Comparison of ENCODE assay signal across 18 cellular contexts in genomic region chr15:78016860-78017259, GRCh38.
DNase-seq lines count a peak whose midpoint lies in the region; ATAC-seq, FAIRE-seq and TF ChIP-seq lines count a peak whose summit lies in the region.
"Had no signal": no experiment of that assay in that cellular context is flagged by ENCODE, and none has a peak within 500 bp of the region (broad histone marks: within the 10 kb centered on the region; RNA-seq: fewer than 3 reads in every experiment).

No MANE protein-coding gene starts in this region.

- H3K36me3 ChIP-seq in body of pancreas (replicated peaks in 1 of 2; ENCODE audit: insufficient read depth in 1 of 2, low read depth in 2 of 2), result no peaks in the 10 kb centered on the region

- no peak overlapping the region for H3K4me3 Mint-ChIP-seq in activated naive CD4-positive, alpha-beta T cell treated with anti-CD3 and anti-CD28 coated beads, Interleukin-2, amount 50 U/mL, for 24 hours

- H3K4me1 ChIP-seq in body of pancreas, result peaks cover 82% of the 10 kb centered on the region
- H3K4me1 ChIP-seq: SJSA1 had no signal

- no peak for TF ChIP-seq CTCF in body of pancreas (IDR thresholded peaks at IDR 0.05)

- no peaks in the 10 kb centered on the region for H3K9me3 Mint-ChIP-seq in activated naive CD4-positive, alpha-beta T cell treated with anti-CD3 and anti-CD28 coated beads, Interleukin-2, amount 50 U/mL, for 24 hours
- H3K9me3 Mint-ChIP-seq in activated naive CD4-positive, alpha-beta T cell treated with anti-CD3 and anti-CD28 coated beads, Interleukin-2, amount 50 U/mL, for 72 hours, result no peaks in the 10 kb centered on the region

- H3K27ac ChIP-seq in body of pancreas, result peak overlapping the region in 2 of 4 donors; percentile 22 to 24
- H3K27ac ChIP-seq: RWPE1, SJSA1 had no signal

- peak; percentile 26 for FAIRE-seq in GM12891 (lab: Jason Lieb, UNC)

- intact Hi-C loops in body of pancreas (cut with DNase I), result no loop called here
- intact Hi-C loops in posterior vena cava (cut with DNase I), result loop anchor here in 1 of 2 donors (5.0 kb wide), 1 partner anchor 50 kb away; no protein-coding TSS in a partner anchor

- H3K27me3 ChIP-seq in body of pancreas, result no peaks in the 10 kb centered on the region
- H3K27me3 ChIP-seq: SJSA1 had no signal

- H3K9me3 ChIP-seq in body of pancreas, result no peaks in the 10 kb centered on the region
- H3K9me3 ChIP-seq: SJSA1 had no signal

- H3K36me3 Mint-ChIP-seq in activated naive CD4-positive, alpha-beta T cell treated with anti-CD3 and anti-CD28 coated beads, Interleukin-2, amount 50 U/mL, for 24 hours, result peaks cover 17% of the 10 kb centered on the region
- H3K36me3 Mint-ChIP-seq in activated naive CD4-positive, alpha-beta T cell treated with anti-CD3 and anti-CD28 coated beads, Interleukin-2, amount 50 U/mL, for 72 hours, result peaks cover 12 to 33% of the 10 kb centered on the region in 2 donors

- TF ChIP-seq POLR2A in GM12891 (IDR thresholded peaks at IDR 0.05; ENCODE audit: low read depth, low read length) (no peak), body of pancreas (IDR thresholded peaks at IDR 0.05) (no peak)

- H3K4me3 ChIP-seq in body of pancreas, result no peak overlapping the region
- H3K4me3 ChIP-seq: SJSA1 had no signal

- DNase-seq in activated naive CD4-positive, alpha-beta T cell treated with anti-CD3 and anti-CD28 coated beads, Interleukin-2, amount 50 U/mL, for 72 hours (ENCODE audit: low spot score in 2 of 2), result no peak
- DNase-seq in GM12891 (ENCODE audit: insufficient read length, low spot score), result no peak
- DNase-seq in body of pancreas, result peak; percentile 68 to 80 (median 71)
- peak; percentile 63 for DNase-seq in posterior vena cava (ENCODE audit: low spot score)
- no peak for DNase-seq in NCI-H1694 treated with DMSO at 0.1 percent for 48 hours (lab: John Stamatoyannopoulos, UW)
- DNase-seq in NCI-H2029 treated with DMSO at 0.1 percent for 48 hours (lab: John Stamatoyannopoulos, UW), result no peak
- DNase-seq: HCEC 1CT; Kasumi-1; MV-4-11; NCI-H1436; NCI-H2081 treated with DMSO at 0.1 percent for 48 hours; NCI-H226; NCI-H526; NK-92 treated with Interleukin-12 subunit alpha and Interleukin-12 subunit beta, amount 100 ng/mL, for 24 hours had no signal

- H3K27ac Mint-ChIP-seq in activated naive CD4-positive, alpha-beta T cell treated with anti-CD3 and anti-CD28 coated beads, Interleukin-2, amount 50 U/mL, for 24 hours, result peak overlapping the region; percentile 14
- no peak overlapping the region for H3K27ac Mint-ChIP-seq in activated naive CD4-positive, alpha-beta T cell treated with anti-CD3 and anti-CD28 coated beads, Interleukin-2, amount 50 U/mL, for 72 hours

- 0 to 11% methylated on average over 1 of the region's 1 CpG for WGBS in body of pancreas, 2 donors

- ATAC-seq in activated naive CD4-positive, alpha-beta T cell treated with anti-CD3 and anti-CD28 coated beads, Interleukin-2, amount 50 U/mL, for 72 hours, result no peak
- ATAC-seq in body of pancreas (no peak), GM19023 (IDR thresholded peaks at IDR 0.05; ENCODE audit: unreplicated experiment) (no peak)

- H3K4me1 Mint-ChIP-seq in activated naive CD4-positive, alpha-beta T cell treated with anti-CD3 and anti-CD28 coated beads, Interleukin-2, amount 50 U/mL, for 24 hours, result peaks cover 17% of the 10 kb centered on the region

- H3K27me3 Mint-ChIP-seq in activated naive CD4-positive, alpha-beta T cell treated with anti-CD3 and anti-CD28 coated beads, Interleukin-2, amount 50 U/mL, for 24 hours, result no peaks in the 10 kb centered on the region

TF ChIP-seq in GM12891, 5 proteins besides CTCF, POLR2A, EP300 and RAD21:
- TF ChIP-seq POLR2AphosphoS5 (IDR thresholded peaks at IDR 0.05; ENCODE audit: low read depth, low read length), result no peak
- TF ChIP-seq POU2F2 (IDR thresholded peaks at IDR 0.05; ENCODE audit: low read depth, low read length), result no peak
- TF ChIP-seq PAX5 (IDR thresholded peaks at IDR 0.05; ENCODE audit: insufficient read depth, low read length, severe bottlenecking), result no peak
- TF ChIP-seq SPI1 (IDR thresholded peaks at IDR 0.05; ENCODE audit: low read depth, low read length), result no peak
- TF ChIP-seq TAF1 (IDR thresholded peaks at IDR 0.05; ENCODE audit: low read depth, low read length), result no peak

Comparison
In these comparisons a context has a peak if more than half of its experiments do, and no peak if none do; other contexts are left out.
1. DNase-seq: peak in body of pancreas (4 of 4) and posterior vena cava (single experiment); none in activated naive CD4-positive, alpha-beta T cell treated with anti-CD3 and anti-CD28 coated beads, Interleukin-2, amount 50 U/mL, for 72 hours (0 of 2), GM12891 (single experiment), NCI-H1694 treated with DMSO at 0.1 percent for 48 hours (single experiment) and NCI-H2029 treated with DMSO at 0.1 percent for 48 hours (single experiment).